In genomic region chr13:68810660-68811059, GRCh38 we compare ENCODE assay signal across 14 cellular contexts.
DNase-seq lines count a peak whose midpoint lies in the region; ATAC-seq, FAIRE-seq and TF ChIP-seq lines count a peak whose summit lies in the region.
"Had no signal": no experiment of that assay in that cellular context is flagged by ENCODE, and none has a peak within 500 bp of the region (broad histone marks: within the 10 kb centered on the region; RNA-seq: fewer than 3 reads in every experiment).

No MANE protein-coding gene starts in this region.

- no peaks in the 10 kb centered on the region; a peak in 1 of 5 replicates for H3K4me1 ChIP-seq in K562 (replicated peaks in 1 of 2; ENCODE audit: control insufficient read depth in 2 of 2, insufficient read depth in 2 of 2, low read length in 2 of 2)
- H3K4me1 ChIP-seq: sigmoid colon had no signal

- TF ChIP-seq RAD21 in K562 (CRISPR knock-in tag; conservative IDR thresholded peaks at IDR 0.05 in 1 of 2, IDR thresholded peaks at IDR 0.05 in 1 of 2): peak in 1 of 2 experiments; percentile 9; a peak in 1 of 4 replicates

- no peak for TF ChIP-seq POLR2A in K562 (conservative IDR thresholded peaks at IDR 0.05)

- ATAC-seq in K562: 0 out of 3 replicates have a peak, but pooled peaks have one; percentile 47
- ATAC-seq in GM18520 (IDR thresholded peaks at IDR 0.05; ENCODE audit: unreplicated experiment): no peak
- ATAC-seq in GM18511 (IDR thresholded peaks at IDR 0.05; ENCODE audit: unreplicated experiment): no peak
- ATAC-seq: activated naive CD8-positive, alpha-beta T cell treated with anti-CD3 and anti-CD28 coated beads, Interleukin-2, amount 50 U/mL, for 24 hours had no signal

- intact Hi-C loops in K562 (cut with micrococcal nuclease): loop anchor here (10.0 kb wide), 1 partner anchor 714 kb away; no protein-coding TSS in a partner anchor

- POLR2A ChIA-PET in K562 (lab: Yijun Ruan, JAX): no interaction called here

- no peaks in the 10 kb centered on the region for H3K9me1 ChIP-seq in K562 (ENCODE audit: control insufficient read depth, insufficient read depth, low read length)

- FAIRE-seq in K562 (lab: Jason Lieb, UNC): no peak

- H3K9me3 ChIP-seq in K562 (replicated peaks; ENCODE audit: control insufficient read depth, insufficient read depth, low read depth, low read length): no peaks in the 10 kb centered on the region
- H3K9me3 ChIP-seq: sigmoid colon had no signal

- BruUV-seq in K562 (replicated peaks; lab: Mats Ljungman, UMichigan): no TSS peak

- CTCF ChIA-PET in K562 (lab: Yijun Ruan, JAX; ENCODE audit: low intra/inter-chr PET ratio): no interaction called here

- TF ChIP-seq CTCF in 22Rv1 (IDR thresholded peaks at IDR 0.05): peak; percentile 36
- TF ChIP-seq CTCF in GM13977 (IDR thresholded peaks at IDR 0.05; ENCODE audit: extremely low read depth, insufficient read depth, missing control alignments): peak; percentile 29
- no peak for TF ChIP-seq CTCF in K562 (IDR thresholded peaks at IDR 0.05 in 2 of 3, conservative IDR thresholded peaks at IDR 0.05 in 1 of 3; ENCODE audit: insufficient read depth in 2 of 3, low read depth in 1 of 3, low read length in 3 of 3)

- no peak overlapping the region for H3K4me3 ChIP-seq in K562
- H3K4me3 ChIP-seq: PC-9, sigmoid colon had no signal

- no peak for DNase-seq in GM13977 (ENCODE audit: low spot score)
- DNase-seq in NCI-H69 (lab: John Stamatoyannopoulos, UW): peak; percentile 56
- DNase-seq in K562 (ENCODE audit: extremely low read depth in 1 of 4, low spot score in 3 of 4): peak in 1 of 4 experiments; percentile 5
- DNase-seq in AG20443 (ENCODE audit: low spot score): no peak
- no peak for DNase-seq in cerebellar cortex (ENCODE audit: low spot score)
- DNase-seq: activated naive CD8-positive, alpha-beta T cell treated with anti-CD3 and anti-CD28 coated beads, Interleukin-2, amount 50 U/mL, for 24 hours; cortex of kidney; naive B cell; NCI-H1694; PC-9; sigmoid colon had no signal

- H3K9ac ChIP-seq in K562 (ENCODE audit: insufficient read depth in 1 of 2, low read depth in 2 of 2, low read length in 2 of 2): no peak overlapping the region

- H3K79me2 ChIP-seq in K562 (ENCODE audit: control insufficient read depth, insufficient read depth, low read length): no peaks in the 10 kb centered on the region

- WGBS in K562 (ENCODE audit: insufficient coverage, low coverage, missing lambda C conversion rate): 0% methylated on average over 1 of the region's 1 CpG

- TF ChIP-seq EP300 in K562 (IDR thresholded peaks at IDR 0.05; ENCODE audit: low read length): no peak

- no peak overlapping the region for H3K4me2 ChIP-seq in K562 (ENCODE audit: insufficient read depth, low read length)
- H3K4me2 ChIP-seq: PC-9 had no signal

- in situ Hi-C loops in GM13977 (cut with MboI; ENCODE audit: low pct_unique_long_range_greater_than_20kb, low sequenced_read_pairs, unreplicated experiment): no loop called here
- in situ Hi-C loops in K562 (cut with MboI): no loop called here

- H2AFZ ChIP-seq in K562 (ENCODE audit: low read depth, low read length): 0 out of 2 replicates have a peak overlapping the region, but pooled peaks have one; percentile 24
- H2AFZ ChIP-seq: PC-9 had no signal

- no peaks in the 10 kb centered on the region for H4K20me1 ChIP-seq in K562 (replicated peaks; ENCODE audit: control insufficient read depth, insufficient read depth, low read length)

- H3K27ac ChIP-seq in 22Rv1 (no peak overlapping the region), K562 (ENCODE audit: extremely low read depth, low read depth, low read length) (no peak overlapping the region)
- H3K27ac ChIP-seq: PC-9, sigmoid colon had no signal

- no peaks in the 10 kb centered on the region for H3K36me3 ChIP-seq in K562 (ENCODE audit: control insufficient read depth, insufficient read depth, low read length)
- H3K36me3 ChIP-seq: sigmoid colon had no signal

- no peaks in the 10 kb centered on the region for H3K27me3 ChIP-seq in K562 (ENCODE audit: control insufficient read depth in 2 of 2, insufficient read depth in 2 of 2, low read length in 2 of 2)
- H3K27me3 ChIP-seq: sigmoid colon had no signal

TF ChIP-seq in K562, 482 proteins besides CTCF, POLR2A, EP300 and RAD21:
- no peak for TF ChIP-seq NRF1 (conservative IDR thresholded peaks at IDR 0.05 in 1 of 2, IDR thresholded peaks at IDR 0.05 in 1 of 2)
- TF ChIP-seq ZKSCAN3 (CRISPR knock-in tag; IDR thresholded peaks at IDR 0.05): no peak
- TF ChIP-seq ELK1 (CRISPR knock-in tag; IDR thresholded peaks at IDR 0.05): no peak
- no peak for TF ChIP-seq MEF2A (IDR thresholded peaks at IDR 0.05; ENCODE audit: control insufficient read depth, low read depth, low read length)
- TF ChIP-seq MEF2D (tag; conservative IDR thresholded peaks at IDR 0.05; ENCODE audit: low read depth): no peak
- TF ChIP-seq FOXK2 (conservative IDR thresholded peaks at IDR 0.05 in 1 of 2, IDR thresholded peaks at IDR 0.05 in 1 of 2; ENCODE audit: low read depth in 2 of 2): no peak
- TF ChIP-seq CEBPB (tag; IDR thresholded peaks at IDR 0.05): no peak
- TF ChIP-seq ZNF224 (CRISPR knock-in tag; IDR thresholded peaks at IDR 0.05): no peak
- TF ChIP-seq ARID3B (CRISPR knock-in tag; IDR thresholded peaks at IDR 0.05; ENCODE audit: borderline replicate concordance): no peak
- TF ChIP-seq, protein P1, sequence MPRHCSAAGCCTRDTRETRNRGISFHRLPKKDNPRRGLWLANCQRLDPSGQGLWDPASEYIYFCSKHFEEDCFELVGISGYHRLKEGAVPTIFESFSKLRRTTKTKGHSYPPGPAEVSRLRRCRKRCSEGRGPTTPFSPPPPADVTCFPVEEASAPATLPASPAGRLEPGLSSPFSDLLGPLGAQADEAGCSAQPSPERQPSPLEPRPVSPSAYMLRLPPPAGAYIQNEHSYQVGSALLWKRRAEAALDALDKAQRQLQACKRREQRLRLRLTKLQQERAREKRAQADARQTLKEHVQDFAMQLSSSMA (CRISPR knock-in tag; IDR thresholded peaks at IDR 0.05): no peak
- no peak for TF ChIP-seq MCM7 (IDR thresholded peaks at IDR 0.05)
- TF ChIP-seq SRF (CRISPR knock-in tag; IDR thresholded peaks at IDR 0.05): no peak
- TF ChIP-seq, protein P2, sequence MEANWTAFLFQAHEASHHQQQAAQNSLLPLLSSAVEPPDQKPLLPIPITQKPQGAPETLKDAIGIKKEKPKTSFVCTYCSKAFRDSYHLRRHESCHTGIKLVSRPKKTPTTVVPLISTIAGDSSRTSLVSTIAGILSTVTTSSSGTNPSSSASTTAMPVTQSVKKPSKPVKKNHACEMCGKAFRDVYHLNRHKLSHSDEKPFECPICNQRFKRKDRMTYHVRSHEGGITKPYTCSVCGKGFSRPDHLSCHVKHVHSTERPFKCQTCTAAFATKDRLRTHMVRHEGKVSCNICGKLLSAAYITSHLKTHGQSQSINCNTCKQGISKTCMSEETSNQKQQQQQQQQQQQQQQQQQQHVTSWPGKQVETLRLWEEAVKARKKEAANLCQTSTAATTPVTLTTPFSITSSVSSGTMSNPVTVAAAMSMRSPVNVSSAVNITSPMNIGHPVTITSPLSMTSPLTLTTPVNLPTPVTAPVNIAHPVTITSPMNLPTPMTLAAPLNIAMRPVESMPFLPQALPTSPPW (CRISPR knock-in tag; IDR thresholded peaks at IDR 0.05): no peak
- no peak for TF ChIP-seq ERF (CRISPR knock-in tag; IDR thresholded peaks at IDR 0.05)
- TF ChIP-seq FIP1L1 (IDR thresholded peaks at IDR 0.05; ENCODE audit: low read depth, low read length, poor library complexity, severe bottlenecking): no peak
- no peak for TF ChIP-seq ZNF778 (CRISPR knock-in tag; IDR thresholded peaks at IDR 0.05)
- TF ChIP-seq NCOA6 (IDR thresholded peaks at IDR 0.05): no peak
- no peak for TF ChIP-seq ZNF24 (IDR thresholded peaks at IDR 0.05)
TF ChIP-seq in K562: peak in this region for 0.

Comparison
In these comparisons a context has a peak if more than half of its experiments do, and no peak if none do; other contexts are left out.
1. CTCF ChIP-seq: peak in 22Rv1 (single experiment) and GM13977 (single experiment); none in K562 (0 of 3).